ENCODE assay signal across 11 cellular contexts in genomic region chr6:73254323-73254722, GRCh38. TPM values are rescaled to one million over a fixed set of nuclear protein-coding genes. Genes with fewer than 3 reads are reported as not detected.
"Had no signal": no experiment of that assay in that cellular context is flagged by ENCODE, and none has a peak within 500 bp of the region (broad histone marks: within the 10 kb centered on the region; RNA-seq: fewer than 3 reads in every experiment).

No MANE protein-coding gene starts in this region.

RNA-seq across cellular contexts. Expression of gene KHDC1, which starts 8.7 kb away (rescaled TPM):
- total RNA-seq: suprapubic skin had no signal

RNA-seq across cellular contexts. Expression of gene KHDC1L, which starts 29.0 kb away (rescaled TPM):
- total RNA-seq: stomach, subcutaneous adipose tissue, suprapubic skin, thoracic aorta, thyroid gland, transverse colon, upper lobe of left lung, upper lobe of right lung, ureter, urinary bladder, vagina had no signal
- polyA plus RNA-seq: urinary bladder had no signal
